In genomic region chr7:128422037-128422436, GRCh38 we compare ENCODE assay signal across 17 cellular contexts.
"Had no signal": no experiment of that assay in that cellular context is flagged by ENCODE, and none has a peak within 500 bp of the region (broad histone marks: within the 10 kb centered on the region; RNA-seq: fewer than 3 reads in every experiment).

No MANE protein-coding gene starts in this region.

- H3K9me3 Mint-ChIP-seq: activated naive CD4-positive, alpha-beta T cell treated with anti-CD3 and anti-CD28 coated beads, Interleukin-2, amount 50 U/mL, for 24 hours had no signal

- DNase-seq: activated CD4-positive, alpha-beta T cell treated with anti-CD3 and anti-CD28 coated beads for 4 hours; activated CD8-positive, alpha-beta memory T cell treated with anti-CD3 and anti-CD28 coated beads, Interleukin-2, amount 50 U/mL, for 48 hours; activated CD8-positive, alpha-beta T cell treated with anti-CD3 and anti-CD28 coated beads, Interleukin-2, amount 10 ng/mL, durations not matched to agents 7 days and 5 days; activated effector memory CD4-positive, alpha-beta T cell treated with Interleukin-2 at 50 U/mL for 16 hours; activated naive CD4-positive, alpha-beta T cell; activated T-cell treated with anti-CD3 and anti-CD28 coated beads, Interleukin-2, amount 50 U/mL, for 1 hour; MV-4-11; NCI-H1092 treated with DMSO at 0.1 percent for 48 hours; NCI-H1436; NCI-H2081; Peyer's patch; SJCRH30; SK-N-SH had no signal

- H3K36me3 ChIP-seq: Peyer's patch, SJCRH30 had no signal

- H3K4me3 ChIP-seq: Peyer's patch, SJCRH30 had no signal

- H3K27ac Mint-ChIP-seq: activated CD8-positive, alpha-beta T cell treated with anti-CD3 and anti-CD28 coated beads, Interleukin-2, amount 10 ng/mL, durations not matched to agents 7 days and 5 days; activated naive CD4-positive, alpha-beta T cell treated with anti-CD3 and anti-CD28 coated beads, Interleukin-2, amount 50 U/mL, for 24 hours had no signal

- H3K4me3 Mint-ChIP-seq: activated CD8-positive, alpha-beta T cell treated with anti-CD3 and anti-CD28 coated beads, Interleukin-2, amount 10 ng/mL, durations not matched to agents 7 days and 5 days; activated naive CD4-positive, alpha-beta T cell treated with anti-CD3 and anti-CD28 coated beads, Interleukin-2, amount 50 U/mL, for 24 hours had no signal

- H3K4me2 ChIP-seq: SK-N-SH had no signal

- H3K36me3 Mint-ChIP-seq: activated naive CD4-positive, alpha-beta T cell treated with anti-CD3 and anti-CD28 coated beads, Interleukin-2, amount 50 U/mL, for 24 hours had no signal

- H3K4me1 ChIP-seq: Peyer's patch, SJCRH30 had no signal

- H3K27me3 ChIP-seq: Peyer's patch had no signal

- H3K9me3 ChIP-seq: Peyer's patch, SJCRH30, SK-N-SH had no signal

- H3K27me3 Mint-ChIP-seq: activated naive CD4-positive, alpha-beta T cell treated with anti-CD3 and anti-CD28 coated beads, Interleukin-2, amount 50 U/mL, for 24 hours had no signal

- ATAC-seq: activated CD4-positive, CD25-positive, alpha-beta regulatory T cell treated with anti-CD3 and anti-CD28 coated beads, Interleukin-2, amount 50 U/mL, for 24 hours; activated CD8-positive, alpha-beta T cell treated with anti-CD3 and anti-CD28 coated beads, Interleukin-2, amount 10 ng/mL, durations not matched to agents 7 days and 5 days had no signal

- H3K27ac ChIP-seq: KMS-11, Peyer's patch, RWPE1, SJCRH30 had no signal
